In the genomic region with DNA sequence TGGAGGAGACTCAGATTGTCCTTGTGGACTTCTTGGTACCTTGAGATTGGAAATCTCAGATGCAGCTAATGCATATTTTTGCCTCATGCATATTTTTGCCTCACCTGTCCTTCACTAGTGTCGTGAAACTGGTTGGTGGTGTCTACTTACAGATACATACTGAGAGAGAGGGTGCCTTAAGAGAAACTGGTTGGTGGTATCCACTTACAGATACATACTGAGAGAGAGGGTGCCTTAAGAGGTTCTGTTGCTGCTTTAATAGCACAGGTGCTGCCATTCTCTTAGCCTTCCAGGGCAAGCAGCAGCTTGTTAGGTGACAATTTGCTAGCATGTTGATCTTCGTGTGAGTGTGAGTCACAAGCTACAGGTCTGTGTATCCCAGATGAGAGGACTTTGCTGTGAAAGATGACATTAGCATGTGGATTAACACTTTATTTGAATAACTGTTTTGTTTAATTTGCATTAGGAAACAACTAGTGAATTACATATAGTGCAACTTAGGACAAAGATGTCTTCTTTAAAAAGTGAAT, we compare ENCODE assay signal across 10 cellular contexts. TPM values are rescaled to one million over a fixed set of nuclear protein-coding genes. Genes with fewer than 3 reads are reported as not detected.
A peak's percentile ranks its signal among the peaks of the same experiment; 100 is the strongest.
DNase-seq lines count a peak whose midpoint lies in the region; ATAC-seq, FAIRE-seq and TF ChIP-seq lines count a peak whose summit lies in the region.
"Had no signal": no experiment of that assay in that cellular context is flagged by ENCODE, and none has a peak within 500 bp of the region (broad histone marks: within the 10 kb centered on the region; RNA-seq: fewer than 3 reads in every experiment).

No MANE protein-coding gene starts in this region.

- H2BK5ac ChIP-seq in H1 (ENCODE audit: low read depth, low read length) = no peak overlapping the region

- H3K4me3 ChIP-seq in H1 (ENCODE audit: extremely low read depth in 1 of 4, insufficient read depth in 2 of 4, low read depth in 3 of 4, low read length in 4 of 4) (peak overlapping the region in 2 of 4 experiments; percentile 65 to 69; a peak in 3 of 8 replicates), suprapubic skin (peak overlapping the region; percentile 72)

- TF ChIP-seq CTCF in H1 (IDR thresholded peaks at IDR 0.05; ENCODE audit: control extremely low read depth in 1 of 3, insufficient read depth in 1 of 3, low read depth in 1 of 3, low read length in 3 of 3) (no peak), suprapubic skin (IDR thresholded peaks at IDR 0.05) (no peak)

- peak overlapping the region; percentile 61 to 75 for H3K4me2 ChIP-seq in H1 (ENCODE audit: insufficient read depth in 1 of 2, low read depth in 2 of 2, low read length in 2 of 2)

- CTCF ChIA-PET in activated naive CD4-positive, alpha-beta T cell treated with anti-CD3 and anti-CD28 coated beads, Interleukin-2, amount 10 ng/mL, durations not matched to agents 7 days and 5 days (lab: Charles Lee) = interaction anchor here (1.5 to 10.3 kb wide), 2 partner anchors 16 to 206 kb away, joined by 3 to 54 read pairs; no protein-coding TSS in a partner anchor
- CTCF ChIA-PET in H1 (lab: Charles Lee; ENCODE audit: partially characterized antibody) = interaction anchor here (0.9 to 3.1 kb wide), 4 partner anchors 15 to 22 kb away, joined by 3 to 16 read pairs (median 4); no protein-coding TSS in a partner anchor

- H4K91ac ChIP-seq in H1 (replicated peaks; ENCODE audit: insufficient read length, low read length) = no peak overlapping the region

- H2BK12ac ChIP-seq in H1 (ENCODE audit: low read depth, low read length) = no peak overlapping the region

- H4K20me1 ChIP-seq in H1 (replicated peaks in 1 of 2; ENCODE audit: control insufficient read depth in 1 of 2, insufficient read depth in 2 of 2, low read length in 2 of 2) = peaks cover 0 to 3% of the 10 kb centered on the region in 2 experiments

- TF ChIP-seq RAD21 in H1 (IDR thresholded peaks at IDR 0.05 in 1 of 2, conservative IDR thresholded peaks at IDR 0.05 in 1 of 2; ENCODE audit: low read depth in 2 of 2, low read length in 2 of 2) = no peak

- H4K5ac ChIP-seq in H1 (ENCODE audit: insufficient read length, low read depth, low read length) = no peak overlapping the region

- H2BK15ac ChIP-seq in H1 (ENCODE audit: low read length) = no peak overlapping the region

- peaks cover 70% of the 10 kb centered on the region for H3K4me1 Mint-ChIP-seq in activated naive CD4-positive, alpha-beta T cell treated with anti-CD3 and anti-CD28 coated beads, Interleukin-2, amount 10 ng/mL, durations not matched to agents 7 days and 5 days

- H3K18ac ChIP-seq in H1 (ENCODE audit: extremely low read depth, low read length) = no peak overlapping the region

- no peak overlapping the region for H2AFZ ChIP-seq in H1 (ENCODE audit: low read length)

- H3K9me3 Mint-ChIP-seq in activated naive CD4-positive, alpha-beta T cell treated with anti-CD3 and anti-CD28 coated beads, Interleukin-2, amount 10 ng/mL, durations not matched to agents 7 days and 5 days = no peaks in the 10 kb centered on the region
- H3K9me3 Mint-ChIP-seq: naive B cell had no signal

- no peak overlapping the region for H3K23ac ChIP-seq in H1 (ENCODE audit: insufficient read length)

- H3K27me3 Mint-ChIP-seq in activated naive CD4-positive, alpha-beta T cell treated with anti-CD3 and anti-CD28 coated beads, Interleukin-2, amount 10 ng/mL, durations not matched to agents 7 days and 5 days = no peaks in the 10 kb centered on the region
- H3K27me3 Mint-ChIP-seq: naive B cell had no signal

- no peak overlapping the region for H2BK20ac ChIP-seq in H1 (ENCODE audit: low read length)

- no peak overlapping the region for H4K8ac ChIP-seq in H1 (ENCODE audit: extremely low read depth, insufficient read depth, low read length)

- H3K79me1 ChIP-seq in H1 (ENCODE audit: low read depth, low read length) = no peaks in the 10 kb centered on the region

- H3K23me2 ChIP-seq in H1 (ENCODE audit: low read depth, low read length) = peaks cover 5% of the 10 kb centered on the region

- no peak overlapping the region for H3K27ac ChIP-seq in H1 (ENCODE audit: low read depth, low read length)
- peak overlapping the region; percentile 87 for H3K27ac ChIP-seq in suprapubic skin

- H3K56ac ChIP-seq in H1 (replicated peaks; ENCODE audit: insufficient read length, low read depth, low read length) = no peak overlapping the region

- H3K36me3 ChIP-seq in H1 (ENCODE audit: control insufficient read depth in 2 of 4, insufficient read depth in 4 of 4, low read length in 3 of 4) (peaks cover 6 to 48% (median 31%) of the 10 kb centered on the region in 4 experiments), suprapubic skin (no peaks in the 10 kb centered on the region)

- ATAC-seq in HG02588 (IDR thresholded peaks at IDR 0.05; ENCODE audit: unreplicated experiment) = no peak
- no peak for ATAC-seq in GM18861 (IDR thresholded peaks at IDR 0.05; ENCODE audit: unreplicated experiment)

- no peak overlapping the region for H3K14ac ChIP-seq in H1 (ENCODE audit: insufficient read length)

- TF ChIP-seq POLR2A in H1 (IDR thresholded peaks at IDR 0.05; ENCODE audit: control extremely low read depth in 1 of 2, low read depth in 2 of 2, low read length in 2 of 2) (no peak), suprapubic skin (IDR thresholded peaks at IDR 0.05) (no peak)

- H3K4me3 Mint-ChIP-seq in activated naive CD4-positive, alpha-beta T cell treated with anti-CD3 and anti-CD28 coated beads, Interleukin-2, amount 10 ng/mL, durations not matched to agents 7 days and 5 days = peak overlapping the region; percentile 95

- H3K27me3 ChIP-seq in H1 (replicated peaks in 1 of 4; ENCODE audit: control insufficient read depth in 3 of 4, extremely low read depth in 1 of 4, insufficient read depth in 3 of 4, low read length in 3 of 4) (no peaks in the 10 kb centered on the region), suprapubic skin (no peaks in the 10 kb centered on the region)

- no peak overlapping the region for H2BK120ac ChIP-seq in H1 (replicated peaks; ENCODE audit: low read depth, low read length)

- FAIRE-seq in H1 (lab: Jason Lieb, UNC) = no peak

- no peak overlapping the region for H3K9ac ChIP-seq in H1 (replicated peaks in 1 of 4; ENCODE audit: extremely low read depth in 1 of 4, low read depth in 3 of 4, low read length in 3 of 4)

- no peak overlapping the region for H2AK5ac ChIP-seq in H1 (ENCODE audit: low read depth, low read length)

- POLR2A ChIA-PET in H1 (lab: Charles Lee; ENCODE audit: partially characterized antibody) = no interaction called here

- 67% methylated on average over 2 of the region's 2 CpGs; no CpG with 5 or more reads in 1 of the 2 experiments for whole genome bisulfite sequencing in H1 (ENCODE audit: extremely low coverage in 1 of 2, insufficient coverage in 1 of 2, insufficient read length in 1 of 2, insufficient replicate concordance in 2 of 2, low coverage in 1 of 2, low lambda C conversion rate in 2 of 2, missing lambda C conversion rate in 1 of 2), 2 experiments
- 39% methylated on average over 2 of the region's 2 CpGs for WGBS in suprapubic skin

- peaks cover 47% of the 10 kb centered on the region for H3K36me3 Mint-ChIP-seq in activated naive CD4-positive, alpha-beta T cell treated with anti-CD3 and anti-CD28 coated beads, Interleukin-2, amount 10 ng/mL, durations not matched to agents 7 days and 5 days
- H3K36me3 Mint-ChIP-seq: naive B cell had no signal

- peaks cover 0 to 7% (median 3%) of the 10 kb centered on the region in 4 experiments; a peak in 3 of 7 replicates for H3K4me1 ChIP-seq in H1 (replicated peaks in 1 of 4; ENCODE audit: control insufficient read depth in 3 of 4, insufficient read depth in 4 of 4, low read length in 3 of 4)
- peaks cover 36% of the 10 kb centered on the region for H3K4me1 ChIP-seq in suprapubic skin

- H3K9me3 ChIP-seq in H1 (ENCODE audit: insufficient read depth in 2 of 2, low read depth in 1 of 2, low read length in 1 of 2) = no peaks in the 10 kb centered on the region
- no peaks in the 10 kb centered on the region for H3K9me3 ChIP-seq in suprapubic skin

- peaks cover 3 to 39% of the 10 kb centered on the region in 2 experiments for H3K79me2 ChIP-seq in H1 (ENCODE audit: control insufficient read depth in 1 of 2, insufficient read depth in 2 of 2, low read length in 2 of 2)

- TF ChIP-seq EP300 in H1 (IDR thresholded peaks at IDR 0.05; ENCODE audit: borderline replicate concordance in 1 of 2, low read depth in 2 of 2, low read length in 2 of 2) (no peak), suprapubic skin (IDR thresholded peaks at IDR 0.05) (no peak)

- DNase-seq in activated naive CD4-positive, alpha-beta T cell treated with anti-CD3 and anti-CD28 coated beads, Interleukin-2, amount 10 ng/mL, durations not matched to agents 7 days and 5 days = no peak
- no peak for DNase-seq in activated naive CD4-positive, alpha-beta T cell treated with Interleukin-2 at 50 U/mL for 16 hours
- peak; percentile 31 for DNase-seq in NCI-H510A (lab: John Stamatoyannopoulos, UW)
- no peak for DNase-seq in H1 (ENCODE audit: low read depth in 1 of 2, low spot score in 2 of 2)
- DNase-seq in suprapubic skin (ENCODE audit: low spot score in 2 of 2) = no peak
- no peak for DNase-seq in globus pallidus (ENCODE audit: low spot score)
- DNase-seq: activated gamma-delta T cell, naive B cell had no signal

- peak overlapping the region; percentile 71 for H3K27ac Mint-ChIP-seq in activated naive CD4-positive, alpha-beta T cell treated with anti-CD3 and anti-CD28 coated beads, Interleukin-2, amount 10 ng/mL, durations not matched to agents 7 days and 5 days

- H3K4ac ChIP-seq in H1 (replicated peaks; ENCODE audit: insufficient read length, low read depth, low read length) = no peak overlapping the region

RNA-seq across cellular contexts. Expression of gene PTTG1, which starts 1.4 kb away (rescaled TPM):
- total RNA-seq in H1 (2021; fragmentation: NEBNext Ultra II Directional; extraction: Animal tissue kit (Norgen Biotek cat#: 25700)) = 229 and 240 TPM in 2 replicates
- polyA plus RNA-seq in H1 (2011; rRNA removed) = 332 and 478 TPM in 2 replicates
- 461 TPM for polyA plus RNA-seq in H1 (2011; cell fraction: cytosol; rRNA removed)
- 86.9 TPM for polyA plus RNA-seq in H1 (2011; cell fraction: nucleus; rRNA removed)
- polyA plus RNA-seq in H1 (2012, experiment 1 of 2) = 218 to 276 TPM (median 234 TPM) in 4 replicates
- 278 TPM for polyA plus RNA-seq in H1 (2012, experiment 2 of 2)
- 378 TPM for polyA plus RNA-seq in H1 (2013, experiment 1 of 2)
- polyA plus RNA-seq in H1 (2013, experiment 2 of 2) = 392 TPM
- polyA minus RNA-seq in H1 (2011; rRNA and poly(A)+ RNA removed) = 71.6 and 81.9 TPM in 2 replicates
- 37.3 TPM for polyA minus RNA-seq in H1 (2011; cell fraction: cytosol; rRNA and poly(A)+ RNA removed)
- polyA minus RNA-seq in H1 (2011; cell fraction: nucleus; rRNA and poly(A)+ RNA removed) = 65.7 TPM
- total RNA-seq in suprapubic skin = 10 to 100 TPM; 31.7 to 98.9 (median 49.9) TPM

RNA-seq across cellular contexts. Expression of gene SLU7, which starts 4.2 kb away (rescaled TPM):
- total RNA-seq in H1 (2021; fragmentation: NEBNext Ultra II Directional; extraction: Animal tissue kit (Norgen Biotek cat#: 25700)) = 34.1 and 36.8 TPM in 2 replicates
- 4.4 and 6.0 TPM in 2 replicates for polyA plus RNA-seq in H1 (2011; rRNA removed)
- 19.4 TPM for polyA plus RNA-seq in H1 (2011; cell fraction: cytosol; rRNA removed)
- polyA plus RNA-seq in H1 (2011; cell fraction: nucleus; rRNA removed) = 4.6 TPM
- 29.2 to 58.2 TPM (median 36.2 TPM) in 4 replicates for polyA plus RNA-seq in H1 (2012, experiment 1 of 2)
- polyA plus RNA-seq in H1 (2012, experiment 2 of 2) = 1.1 TPM
- polyA plus RNA-seq in H1 (2013, experiment 1 of 2) = 29.6 TPM
- 29.1 TPM for polyA plus RNA-seq in H1 (2013, experiment 2 of 2)
- polyA minus RNA-seq in H1 (2011; rRNA and poly(A)+ RNA removed) = 11.5 and 17.1 TPM in 2 replicates
- polyA minus RNA-seq in H1 (2011; cell fraction: cytosol; rRNA and poly(A)+ RNA removed) = 4.2 TPM
- polyA minus RNA-seq in H1 (2011; cell fraction: nucleus; rRNA and poly(A)+ RNA removed) = 18.9 TPM
- 100 to 1,000 TPM in 1 of 4 donors, 10 to 100 TPM in 3; 48.1 to 118 (median 83.8) TPM for total RNA-seq in suprapubic skin

RNA-seq across cellular contexts. Expression of gene FAM200C, which starts 23.2 kb away (rescaled TPM):
- 6.2 and 7.3 TPM in 2 replicates for total RNA-seq in H1 (2021; fragmentation: NEBNext Ultra II Directional; extraction: Animal tissue kit (Norgen Biotek cat#: 25700))
- polyA plus RNA-seq in H1 (2011; rRNA removed) = 1.6 and 2.6 TPM in 2 replicates
- polyA plus RNA-seq in H1 (2011; cell fraction: cytosol; rRNA removed) = 3.2 TPM
- 1.3 TPM for polyA plus RNA-seq in H1 (2011; cell fraction: nucleus; rRNA removed)
- polyA plus RNA-seq in H1 (2012, experiment 1 of 2) = 3.3 to 5.1 TPM (median 3.9 TPM) in 4 replicates
- polyA plus RNA-seq in H1 (2012, experiment 2 of 2) = 0.35 TPM
- polyA plus RNA-seq in H1 (2013, experiment 1 of 2) = 3.6 TPM
- 3.3 TPM for polyA plus RNA-seq in H1 (2013, experiment 2 of 2)
- polyA minus RNA-seq in H1 (2011; rRNA and poly(A)+ RNA removed) = 5.4 and 7.5 TPM in 2 replicates
- polyA minus RNA-seq in H1 (2011; cell fraction: cytosol; rRNA and poly(A)+ RNA removed) = 3.0 TPM
- 7.2 TPM for polyA minus RNA-seq in H1 (2011; cell fraction: nucleus; rRNA and poly(A)+ RNA removed)
- 1 to 10 TPM in 2 of 4 donors, under 1 TPM in 2; 0.57 to 3.9 (median 1.2) TPM for total RNA-seq in suprapubic skin

RNA-seq across cellular contexts. Expression of gene C1QTNF2, which starts 52.7 kb away (rescaled TPM):
- 1.0 and 1.3 TPM in 2 replicates for total RNA-seq in H1 (2021; fragmentation: NEBNext Ultra II Directional; extraction: Animal tissue kit (Norgen Biotek cat#: 25700))
- 1.4 and 2.0 TPM in 2 replicates for polyA plus RNA-seq in H1 (2011; rRNA removed)
- 1.2 TPM for polyA plus RNA-seq in H1 (2011; cell fraction: cytosol; rRNA removed)
- polyA plus RNA-seq in H1 (2011; cell fraction: nucleus; rRNA removed) = 1.0 TPM
- polyA plus RNA-seq in H1 (2012, experiment 1 of 2) = 1.0 to 1.1 TPM (median 1.1 TPM) in 4 replicates
- polyA plus RNA-seq in H1 (2012, experiment 2 of 2) = 1.1 TPM
- polyA plus RNA-seq in H1 (2013, experiment 1 of 2) = 1.1 TPM
- 1.1 TPM for polyA plus RNA-seq in H1 (2013, experiment 2 of 2)
- polyA minus RNA-seq in H1 (2011; rRNA and poly(A)+ RNA removed) = 0.85 and 0.88 TPM in 2 replicates
- polyA minus RNA-seq in H1 (2011; cell fraction: cytosol; rRNA and poly(A)+ RNA removed) = not detected
- 1.1 TPM for polyA minus RNA-seq in H1 (2011; cell fraction: nucleus; rRNA and poly(A)+ RNA removed)
- total RNA-seq in suprapubic skin = under 1 TPM in 2 of 4 donors, not detected in 2; 0.21 to 0.23 TPM
